In genomic region chr11:65660908-65661307, GRCh38 we compare ENCODE assay signal across 8 cellular contexts. TPM values are rescaled to one million over a fixed set of nuclear protein-coding genes. Genes with fewer than 3 reads are reported as not detected.
DNase-seq lines count a peak whose midpoint lies in the region; ATAC-seq and TF ChIP-seq lines count a peak whose summit lies in the region.
"Not testable (repeated sequence)": the region's sequence is repeated elsewhere in the genome, so short reads cannot be mapped to it uniquely, and the experiment has no call there.

No MANE protein-coding gene starts in this region.

- peak overlapping the region; percentile 36; the same call in 1 of the 2 replicates for H3K27ac Mint-ChIP-seq in HFFc6
- H3K27ac Mint-ChIP-seq in T-helper 1 cell treated with Interleukin-12 subunit alpha and Interleukin-12 subunit beta and Interleukin-4 antibody, amounts not matched to agents 30 μg/mL and 1 μg/mL, for 36 hours = peak overlapping the region; percentile 52
- not testable (repeated sequence) for H3K27ac Mint-ChIP-seq in activated T-helper 1 cell treated with anti-CD3 and anti-CD28 coated beads, Interleukin-12 subunit alpha, Interleukin-12 subunit beta, Interleukin-2, Interleukin-4 antibody, amounts not matched to agents 30 ng/mL and 10 ng/mL and 1 ng/mL, durations not matched to agents 14 hours and 24 hours and 36 hours; MCF 10A (ENCODE audit: low read depth, unreplicated experiment); nephron
- H3K27ac Mint-ChIP-seq in stimulated activated naive CD8-positive, alpha-beta T cell treated with anti-CD3 and anti-CD28 coated beads, Interleukin-15, Interleukin-2, amounts not matched to agents 100 ng/mL and 50 ng/mL, for 24 hours = peak overlapping the region; percentile 40

- CTCF ChIA-PET in MCF 10A (lab: Yijun Ruan, JAX) = interaction anchor here (0.6 to 1.1 kb wide), 3 partner anchors 171 to 240 kb away, joined by 3 to 4 read pairs (median 3); no protein-coding TSS in a partner anchor

- BruUV-seq in MCF 10A (replicated peaks; lab: Mats Ljungman, UMichigan) = not testable (repeated sequence)

- peak overlapping the region; percentile 98; the same call in 1 of the 2 replicates for H3K4me3 ChIP-seq in AG10803 (ENCODE audit: low read length)
- peak overlapping the region in 1 of 2 donors; percentile 87 for H3K4me3 ChIP-seq in gastroesophageal sphincter

- TF ChIP-seq CTCF in AG10803 (conservative IDR thresholded peaks at IDR 0.05; ENCODE audit: low read length); HFFc6 (IDR thresholded peaks at IDR 0.05); MCF 10A (IDR thresholded peaks at IDR 0.05; ENCODE audit: unreplicated experiment); gastroesophageal sphincter (IDR thresholded peaks at IDR 0.05); nephron (IDR thresholded peaks at IDR 0.05; ENCODE audit: unreplicated experiment in 3 of 3): not testable (repeated sequence)

- H3K27me3 Mint-ChIP-seq in HFFc6 (ENCODE audit: insufficient read depth); T-helper 1 cell treated with Interleukin-12 subunit alpha and Interleukin-12 subunit beta and Interleukin-4 antibody, amounts not matched to agents 30 μg/mL and 1 μg/mL, for 36 hours (ENCODE audit: low read depth); activated T-helper 1 cell treated with anti-CD3 and anti-CD28 coated beads, Interleukin-12 subunit alpha, Interleukin-12 subunit beta, Interleukin-2, Interleukin-4 antibody, amounts not matched to agents 30 ng/mL and 10 ng/mL and 1 ng/mL, durations not matched to agents 14 hours and 24 hours and 36 hours (ENCODE audit: insufficient read depth); MCF 10A (ENCODE audit: insufficient read depth, unreplicated experiment); nephron (ENCODE audit: low read depth); stimulated activated naive CD8-positive, alpha-beta T cell treated with anti-CD3 and anti-CD28 coated beads, Interleukin-15, Interleukin-2, amounts not matched to agents 100 ng/mL and 50 ng/mL, for 24 hours: not testable (repeated sequence)

- peaks cover 9 to 48% (median 18%) of the 10 kb centered on the region in 3 donors for H3K4me1 ChIP-seq in gastroesophageal sphincter

- TF ChIP-seq POLR2A in gastroesophageal sphincter (IDR thresholded peaks at IDR 0.05) = not testable (repeated sequence)

- not testable (repeated sequence) for ATAC-seq in gastroesophageal sphincter

- peaks cover 13% of the 10 kb centered on the region for H3K4me1 Mint-ChIP-seq in HFFc6 (ENCODE audit: low read depth)
- peaks cover 26% of the 10 kb centered on the region for H3K4me1 Mint-ChIP-seq in T-helper 1 cell treated with Interleukin-12 subunit alpha and Interleukin-12 subunit beta and Interleukin-4 antibody, amounts not matched to agents 30 μg/mL and 1 μg/mL, for 36 hours (ENCODE audit: low read depth)
- H3K4me1 Mint-ChIP-seq in activated T-helper 1 cell treated with anti-CD3 and anti-CD28 coated beads, Interleukin-12 subunit alpha, Interleukin-12 subunit beta, Interleukin-2, Interleukin-4 antibody, amounts not matched to agents 30 ng/mL and 10 ng/mL and 1 ng/mL, durations not matched to agents 14 hours and 24 hours and 36 hours (ENCODE audit: low read depth) = peaks cover 41% of the 10 kb centered on the region
- H3K4me1 Mint-ChIP-seq in MCF 10A (ENCODE audit: insufficient read depth, unreplicated experiment) = peaks cover 17% of the 10 kb centered on the region
- H3K4me1 Mint-ChIP-seq in nephron = peaks cover 13% of the 10 kb centered on the region
- H3K4me1 Mint-ChIP-seq in stimulated activated naive CD8-positive, alpha-beta T cell treated with anti-CD3 and anti-CD28 coated beads, Interleukin-15, Interleukin-2, amounts not matched to agents 100 ng/mL and 50 ng/mL, for 24 hours (ENCODE audit: low read depth) = peaks cover 50% of the 10 kb centered on the region

- not testable (repeated sequence) for DNase-seq in AG10803 (ENCODE audit: low read depth); HFFc6; activated T-helper 1 cell treated with anti-CD3 and anti-CD28 coated beads, Interleukin-12 subunit alpha, Interleukin-12 subunit beta, Interleukin-2, Interleukin-4 antibody, amounts not matched to agents 30 ng/mL and 10 ng/mL and 1 ng/mL, durations not matched to agents 14 hours and 24 hours and 36 hours (ENCODE audit: low spot score); MCF 10A (ENCODE audit: unreplicated experiment)

- POLR2A ChIA-PET in MCF 10A (lab: Yijun Ruan, JAX) = interaction anchor here (0.6 to 3.6 kb wide), 6 partner anchors 9 to 1767 kb away, joined by 3 to 71 read pairs (median 3); partner anchors contain the start of genes MAP3K11, PCNX3 and RPS6KB2

- peaks cover 0 to 58% of the 10 kb centered on the region in 2 donors for H3K36me3 ChIP-seq in gastroesophageal sphincter

- peak overlapping the region; percentile 89 for H3K4me3 Mint-ChIP-seq in HFFc6
- peak overlapping the region; percentile 83 for H3K4me3 Mint-ChIP-seq in T-helper 1 cell treated with Interleukin-12 subunit alpha and Interleukin-12 subunit beta and Interleukin-4 antibody, amounts not matched to agents 30 μg/mL and 1 μg/mL, for 36 hours
- peak overlapping the region; percentile 87 for H3K4me3 Mint-ChIP-seq in activated T-helper 1 cell treated with anti-CD3 and anti-CD28 coated beads, Interleukin-12 subunit alpha, Interleukin-12 subunit beta, Interleukin-2, Interleukin-4 antibody, amounts not matched to agents 30 ng/mL and 10 ng/mL and 1 ng/mL, durations not matched to agents 14 hours and 24 hours and 36 hours
- H3K4me3 Mint-ChIP-seq in MCF 10A (ENCODE audit: unreplicated experiment) = peak overlapping the region; percentile 74
- H3K4me3 Mint-ChIP-seq in nephron = peak overlapping the region; percentile 83 to 89 (median 87)
- peak overlapping the region; percentile 86 for H3K4me3 Mint-ChIP-seq in stimulated activated naive CD8-positive, alpha-beta T cell treated with anti-CD3 and anti-CD28 coated beads, Interleukin-15, Interleukin-2, amounts not matched to agents 100 ng/mL and 50 ng/mL, for 24 hours

- H3K9me3 Mint-ChIP-seq in HFFc6; T-helper 1 cell treated with Interleukin-12 subunit alpha and Interleukin-12 subunit beta and Interleukin-4 antibody, amounts not matched to agents 30 μg/mL and 1 μg/mL, for 36 hours; activated T-helper 1 cell treated with anti-CD3 and anti-CD28 coated beads, Interleukin-12 subunit alpha, Interleukin-12 subunit beta, Interleukin-2, Interleukin-4 antibody, amounts not matched to agents 30 ng/mL and 10 ng/mL and 1 ng/mL, durations not matched to agents 14 hours and 24 hours and 36 hours; MCF 10A (ENCODE audit: unreplicated experiment); nephron; stimulated activated naive CD8-positive, alpha-beta T cell treated with anti-CD3 and anti-CD28 coated beads, Interleukin-15, Interleukin-2, amounts not matched to agents 100 ng/mL and 50 ng/mL, for 24 hours: not testable (repeated sequence)

- H3K36me3 Mint-ChIP-seq in HFFc6 (ENCODE audit: low read depth) (peaks cover 30% of the 10 kb centered on the region), MCF 10A (ENCODE audit: insufficient read depth, unreplicated experiment) (peaks cover 56% of the 10 kb centered on the region), nephron (ENCODE audit: low read depth) (peaks cover 46% of the 10 kb centered on the region)
- peaks cover 44% of the 10 kb centered on the region for H3K36me3 Mint-ChIP-seq in T-helper 1 cell treated with Interleukin-12 subunit alpha and Interleukin-12 subunit beta and Interleukin-4 antibody, amounts not matched to agents 30 μg/mL and 1 μg/mL, for 36 hours (ENCODE audit: low read depth)
- peaks cover 42% of the 10 kb centered on the region for H3K36me3 Mint-ChIP-seq in activated T-helper 1 cell treated with anti-CD3 and anti-CD28 coated beads, Interleukin-12 subunit alpha, Interleukin-12 subunit beta, Interleukin-2, Interleukin-4 antibody, amounts not matched to agents 30 ng/mL and 10 ng/mL and 1 ng/mL, durations not matched to agents 14 hours and 24 hours and 36 hours (ENCODE audit: low read depth)
- peaks cover 54% of the 10 kb centered on the region for H3K36me3 Mint-ChIP-seq in stimulated activated naive CD8-positive, alpha-beta T cell treated with anti-CD3 and anti-CD28 coated beads, Interleukin-15, Interleukin-2, amounts not matched to agents 100 ng/mL and 50 ng/mL, for 24 hours (ENCODE audit: low read depth)

- not testable (repeated sequence) for TF ChIP-seq EP300 in gastroesophageal sphincter (IDR thresholded peaks at IDR 0.05)

- H3K27ac ChIP-seq in gastroesophageal sphincter = peak overlapping the region in 3 of 4 donors; percentile 97 to 100 (median 100)

- H3K9me3 ChIP-seq in gastroesophageal sphincter = not testable (repeated sequence)

- not testable (repeated sequence) for H3K27me3 ChIP-seq in gastroesophageal sphincter

- 83 to 87% methylated on average over 3 to 7 of the region's 9 CpGs for WGBS in gastroesophageal sphincter (ENCODE audit: low coverage in 1 of 2), 2 donors

- intact Hi-C loops in activated T-helper 1 cell treated with anti-CD3 and anti-CD28 coated beads, Interleukin-12 subunit alpha, Interleukin-12 subunit beta, Interleukin-2, Interleukin-4 antibody, amounts not matched to agents 30 ng/mL and 10 ng/mL and 1 ng/mL, durations not matched to agents 14 hours and 24 hours and 36 hours (cut with micrococcal nuclease) = not testable (repeated sequence)
- intact Hi-C loops in MCF 10A (cut with micrococcal nuclease) = loop anchor here (5.0 kb wide), 1 partner anchor 256 kb away; the partner anchor contains the start of genes C11orf68 and DRAP1

RNA-seq across cellular contexts. Expression of gene RELA, which starts 1.8 kb away (rescaled TPM):
- total RNA-seq in HFFc6 (2021; fragmentation: NEBNext Ultra II Directional; extraction: Animal tissue kit (Norgen Biotek cat#: 25700)) = 10 to 100 TPM; 66.9 to 72.7 (median 69.5) TPM
- 102 and 104 TPM in 2 replicates for total RNA-seq in activated T-helper 1 cell treated with anti-CD3 and anti-CD28 coated beads, Interleukin-12 subunit alpha, Interleukin-12 subunit beta, Interleukin-2, Interleukin-4 antibody, amounts not matched to agents 30 ng/mL and 10 ng/mL and 1 ng/mL, durations not matched to agents 14 hours and 24 hours and 36 hours
- total RNA-seq in MCF 10A (2022) (82.1 and 83.0 TPM in 2 replicates), gastroesophageal sphincter (10 to 100 TPM; 47.3 to 78.8 (median 63.9) TPM)

RNA-seq across cellular contexts. Expression of gene SIPA1, which starts 23.0 kb away (rescaled TPM):
- total RNA-seq in HFFc6 (2021; fragmentation: NEBNext Ultra II Directional; extraction: Animal tissue kit (Norgen Biotek cat#: 25700)) = 10 to 100 TPM; 23.0 to 41.3 (median 38.3) TPM
- 117 and 130 TPM in 2 replicates for total RNA-seq in activated T-helper 1 cell treated with anti-CD3 and anti-CD28 coated beads, Interleukin-12 subunit alpha, Interleukin-12 subunit beta, Interleukin-2, Interleukin-4 antibody, amounts not matched to agents 30 ng/mL and 10 ng/mL and 1 ng/mL, durations not matched to agents 14 hours and 24 hours and 36 hours
- 4.9 TPM in 2 replicates for total RNA-seq in MCF 10A (2022)
- total RNA-seq in gastroesophageal sphincter = 10 to 100 TPM; 32.9 to 45.0 (median 38.3) TPM

RNA-seq across cellular contexts. Expression of gene PCNX3, which starts 45.3 kb away (rescaled TPM):
- total RNA-seq in HFFc6 (2021; fragmentation: NEBNext Ultra II Directional; extraction: Animal tissue kit (Norgen Biotek cat#: 25700)) = 10 to 100 TPM; 51.5 to 66.7 (median 57.3) TPM
- 55.0 and 55.2 TPM in 2 replicates for total RNA-seq in activated T-helper 1 cell treated with anti-CD3 and anti-CD28 coated beads, Interleukin-12 subunit alpha, Interleukin-12 subunit beta, Interleukin-2, Interleukin-4 antibody, amounts not matched to agents 30 ng/mL and 10 ng/mL and 1 ng/mL, durations not matched to agents 14 hours and 24 hours and 36 hours
- total RNA-seq in MCF 10A (2022) (40.9 and 45.8 TPM in 2 replicates), gastroesophageal sphincter (10 to 100 TPM; 15.9 to 40.1 (median 19.3) TPM)

RNA-seq across cellular contexts. Expression of gene MAP3K11, which starts 46.9 kb away (rescaled TPM):
- total RNA-seq in HFFc6 (2021; fragmentation: NEBNext Ultra II Directional; extraction: Animal tissue kit (Norgen Biotek cat#: 25700)) = 10 to 100 TPM; 42.1 to 51.1 (median 46.5) TPM
- total RNA-seq in activated T-helper 1 cell treated with anti-CD3 and anti-CD28 coated beads, Interleukin-12 subunit alpha, Interleukin-12 subunit beta, Interleukin-2, Interleukin-4 antibody, amounts not matched to agents 30 ng/mL and 10 ng/mL and 1 ng/mL, durations not matched to agents 14 hours and 24 hours and 36 hours = 103 and 106 TPM in 2 replicates
- total RNA-seq in MCF 10A (2022) (35.2 and 39.7 TPM in 2 replicates), gastroesophageal sphincter (10 to 100 TPM; 20.5 to 35.3 (median 28.0) TPM)

RNA-seq across cellular contexts. Expression of gene KAT5, which starts 51.1 kb away (rescaled TPM):
- 10 to 100 TPM; 36.5 to 42.6 (median 38.9) TPM for total RNA-seq in HFFc6 (2021; fragmentation: NEBNext Ultra II Directional; extraction: Animal tissue kit (Norgen Biotek cat#: 25700))
- 68.1 and 75.0 TPM in 2 replicates for total RNA-seq in activated T-helper 1 cell treated with anti-CD3 and anti-CD28 coated beads, Interleukin-12 subunit alpha, Interleukin-12 subunit beta, Interleukin-2, Interleukin-4 antibody, amounts not matched to agents 30 ng/mL and 10 ng/mL and 1 ng/mL, durations not matched to agents 14 hours and 24 hours and 36 hours
- total RNA-seq in MCF 10A (2022) (37.6 and 48.1 TPM in 2 replicates), gastroesophageal sphincter (10 to 100 TPM; 49.7 to 84.9 (median 81.6) TPM)
